ENCODE assay signal across 1 cellular context in the genomic region with DNA sequence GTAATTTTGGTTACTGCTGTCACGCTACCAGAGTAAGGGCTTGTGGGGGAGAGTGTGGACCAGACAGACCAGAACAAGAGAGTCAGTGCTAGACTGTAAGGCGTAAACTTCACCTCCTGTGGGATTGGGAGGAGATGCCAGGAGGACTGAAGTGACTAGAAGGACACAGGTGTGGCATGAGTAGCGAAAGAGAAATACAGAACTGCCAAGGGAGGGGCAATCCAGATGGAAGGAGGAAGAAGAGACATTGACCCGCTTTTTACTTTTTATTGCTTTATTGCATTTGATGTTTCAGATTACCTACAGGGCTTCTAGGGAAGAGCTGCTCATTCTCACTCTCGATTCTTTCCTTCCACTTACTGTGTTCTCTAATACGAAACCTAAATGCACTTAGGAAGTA.
TF ChIP-seq lines count a peak whose summit lies in the region.

No MANE protein-coding gene starts in this region.

TF ChIP-seq in GM12878, 131 proteins besides CTCF, POLR2A, EP300 and RAD21:
- TF ChIP-seq EGR1 (IDR thresholded peaks at IDR 0.05; ENCODE audit: borderline replicate concordance in 1 of 2, low read depth in 2 of 2, low read length in 2 of 2) (no peak), NR2C2 (IDR thresholded peaks at IDR 0.05; ENCODE audit: borderline replicate concordance, control insufficient read depth, insufficient read length, low read depth) (no peak), CREM (IDR thresholded peaks at IDR 0.05; ENCODE audit: low read depth) (no peak), SMAD5 (IDR thresholded peaks at IDR 0.05; ENCODE audit: low read depth) (no peak), MEF2B (IDR thresholded peaks at IDR 0.05; ENCODE audit: partially characterized antibody, poor library complexity, severe bottlenecking) (no peak), NR2F1 (conservative IDR thresholded peaks at IDR 0.05) (no peak), RELA (IDR thresholded peaks at IDR 0.05; ENCODE audit: borderline replicate concordance, partially characterized antibody) (no peak)
- TF ChIP-seq, protein P1, sequence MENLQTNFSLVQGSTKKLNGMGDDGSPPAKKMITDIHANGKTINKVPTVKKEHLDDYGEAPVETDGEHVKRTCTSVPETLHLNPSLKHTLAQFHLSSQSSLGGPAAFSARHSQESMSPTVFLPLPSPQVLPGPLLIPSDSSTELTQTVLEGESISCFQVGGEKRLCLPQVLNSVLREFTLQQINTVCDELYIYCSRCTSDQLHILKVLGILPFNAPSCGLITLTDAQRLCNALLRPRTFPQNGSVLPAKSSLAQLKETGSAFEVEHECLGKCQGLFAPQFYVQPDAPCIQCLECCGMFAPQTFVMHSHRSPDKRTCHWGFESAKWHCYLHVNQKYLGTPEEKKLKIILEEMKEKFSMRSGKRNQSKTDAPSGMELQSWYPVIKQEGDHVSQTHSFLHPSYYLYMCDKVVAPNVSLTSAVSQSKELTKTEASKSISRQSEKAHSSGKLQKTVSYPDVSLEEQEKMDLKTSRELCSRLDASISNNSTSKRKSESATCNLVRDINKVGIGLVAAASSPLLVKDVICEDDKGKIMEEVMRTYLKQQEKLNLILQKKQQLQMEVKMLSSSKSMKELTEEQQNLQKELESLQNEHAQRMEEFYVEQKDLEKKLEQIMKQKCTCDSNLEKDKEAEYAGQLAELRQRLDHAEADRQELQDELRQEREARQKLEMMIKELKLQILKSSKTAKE (IDR thresholded peaks at IDR 0.05; ENCODE audit: low read depth, poor library complexity, severe bottlenecking), result no peak
